Comparison of ENCODE assay signal across 1 cellular context in the genomic region with DNA sequence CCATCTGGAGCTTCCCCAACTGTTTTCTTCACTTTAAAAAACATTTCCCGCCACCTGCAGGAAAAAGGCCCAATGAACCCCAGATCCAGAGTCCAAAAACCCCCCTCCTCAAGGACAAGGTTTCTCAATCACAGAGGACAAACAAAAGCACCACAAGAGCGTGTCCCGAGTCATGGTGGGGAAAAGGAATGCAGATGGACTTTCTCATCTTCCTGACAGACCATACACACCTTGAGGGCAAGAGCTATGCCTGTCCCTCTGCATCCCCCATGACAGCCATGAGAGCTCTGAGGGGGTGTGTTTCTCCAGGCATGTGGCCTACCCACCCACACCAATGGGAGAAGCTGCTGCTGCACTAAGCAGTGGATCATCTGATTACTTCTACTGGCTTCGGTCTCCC.
TF ChIP-seq lines count a peak whose summit lies in the region.

No MANE protein-coding gene starts in this region.

TF ChIP-seq in HepG2, 621 proteins besides CTCF, POLR2A, EP300 and RAD21 (continued from another document and continues in another):
- TF ChIP-seq, protein P1, sequence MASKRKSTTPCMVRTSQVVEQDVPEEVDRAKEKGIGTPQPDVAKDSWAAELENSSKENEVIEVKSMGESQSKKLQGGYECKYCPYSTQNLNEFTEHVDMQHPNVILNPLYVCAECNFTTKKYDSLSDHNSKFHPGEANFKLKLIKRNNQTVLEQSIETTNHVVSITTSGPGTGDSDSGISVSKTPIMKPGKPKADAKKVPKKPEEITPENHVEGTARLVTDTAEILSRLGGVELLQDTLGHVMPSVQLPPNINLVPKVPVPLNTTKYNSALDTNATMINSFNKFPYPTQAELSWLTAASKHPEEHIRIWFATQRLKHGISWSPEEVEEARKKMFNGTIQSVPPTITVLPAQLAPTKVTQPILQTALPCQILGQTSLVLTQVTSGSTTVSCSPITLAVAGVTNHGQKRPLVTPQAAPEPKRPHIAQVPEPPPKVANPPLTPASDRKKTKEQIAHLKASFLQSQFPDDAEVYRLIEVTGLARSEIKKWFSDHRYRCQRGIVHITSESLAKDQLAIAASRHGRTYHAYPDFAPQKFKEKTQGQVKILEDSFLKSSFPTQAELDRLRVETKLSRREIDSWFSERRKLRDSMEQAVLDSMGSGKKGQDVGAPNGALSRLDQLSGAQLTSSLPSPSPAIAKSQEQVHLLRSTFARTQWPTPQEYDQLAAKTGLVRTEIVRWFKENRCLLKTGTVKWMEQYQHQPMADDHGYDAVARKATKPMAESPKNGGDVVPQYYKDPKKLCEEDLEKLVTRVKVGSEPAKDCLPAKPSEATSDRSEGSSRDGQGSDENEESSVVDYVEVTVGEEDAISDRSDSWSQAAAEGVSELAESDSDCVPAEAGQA (IDR thresholded peaks at IDR 0.05; ENCODE audit: low read depth): no peak
- TF ChIP-seq, protein P1 (CRISPR knock-in tag; IDR thresholded peaks at IDR 0.05; ENCODE audit: borderline replicate concordance): no peak
- TF ChIP-seq ZFP90 (CRISPR knock-in tag; IDR thresholded peaks at IDR 0.05; ENCODE audit: borderline replicate concordance) (no peak), ZNF460 (CRISPR knock-in tag; IDR thresholded peaks at IDR 0.05; ENCODE audit: borderline replicate concordance) (no peak), ZNF451 (CRISPR knock-in tag; IDR thresholded peaks at IDR 0.05) (no peak), TCF7 (IDR thresholded peaks at IDR 0.05; ENCODE audit: low read depth) (no peak), HNRNPUL1 (IDR thresholded peaks at IDR 0.05; ENCODE audit: low read depth, low read length) (no peak), HDAC6 (IDR thresholded peaks at IDR 0.05; ENCODE audit: low read depth, low read length) (no peak), ZNF841 (CRISPR knock-in tag; IDR thresholded peaks at IDR 0.05; ENCODE audit: borderline replicate concordance) (no peak), ZNF33A (CRISPR knock-in tag; IDR thresholded peaks at IDR 0.05; ENCODE audit: borderline replicate concordance) (no peak), THAP11 (CRISPR knock-in tag; IDR thresholded peaks at IDR 0.05) (peak; percentile 60; the same call in 1 of the 2 replicates), STAG1 (CRISPR knock-in tag; IDR thresholded peaks at IDR 0.05) (no peak), ZNF138 (CRISPR knock-in tag; IDR thresholded peaks at IDR 0.05; ENCODE audit: low read depth) (no peak), ZSCAN22 (CRISPR knock-in tag; IDR thresholded peaks at IDR 0.05) (no peak), ZNF205 (CRISPR knock-in tag; IDR thresholded peaks at IDR 0.05) (no peak), NONO (IDR thresholded peaks at IDR 0.05) (no peak), NONO (CRISPR knock-in tag; conservative IDR thresholded peaks at IDR 0.05) (no peak), YEATS2 (CRISPR knock-in tag; IDR thresholded peaks at IDR 0.05; ENCODE audit: borderline replicate concordance) (no peak), CENPX (CRISPR knock-in tag; IDR thresholded peaks at IDR 0.05) (no peak), ZFP36 (IDR thresholded peaks at IDR 0.05; ENCODE audit: borderline replicate concordance, low read depth, low read length, partially characterized antibody) (no peak), ATF7-NPFF (CRISPR knock-in tag; IDR thresholded peaks at IDR 0.05; ENCODE audit: low read depth) (no peak)
- TF ChIP-seq, protein P2, sequence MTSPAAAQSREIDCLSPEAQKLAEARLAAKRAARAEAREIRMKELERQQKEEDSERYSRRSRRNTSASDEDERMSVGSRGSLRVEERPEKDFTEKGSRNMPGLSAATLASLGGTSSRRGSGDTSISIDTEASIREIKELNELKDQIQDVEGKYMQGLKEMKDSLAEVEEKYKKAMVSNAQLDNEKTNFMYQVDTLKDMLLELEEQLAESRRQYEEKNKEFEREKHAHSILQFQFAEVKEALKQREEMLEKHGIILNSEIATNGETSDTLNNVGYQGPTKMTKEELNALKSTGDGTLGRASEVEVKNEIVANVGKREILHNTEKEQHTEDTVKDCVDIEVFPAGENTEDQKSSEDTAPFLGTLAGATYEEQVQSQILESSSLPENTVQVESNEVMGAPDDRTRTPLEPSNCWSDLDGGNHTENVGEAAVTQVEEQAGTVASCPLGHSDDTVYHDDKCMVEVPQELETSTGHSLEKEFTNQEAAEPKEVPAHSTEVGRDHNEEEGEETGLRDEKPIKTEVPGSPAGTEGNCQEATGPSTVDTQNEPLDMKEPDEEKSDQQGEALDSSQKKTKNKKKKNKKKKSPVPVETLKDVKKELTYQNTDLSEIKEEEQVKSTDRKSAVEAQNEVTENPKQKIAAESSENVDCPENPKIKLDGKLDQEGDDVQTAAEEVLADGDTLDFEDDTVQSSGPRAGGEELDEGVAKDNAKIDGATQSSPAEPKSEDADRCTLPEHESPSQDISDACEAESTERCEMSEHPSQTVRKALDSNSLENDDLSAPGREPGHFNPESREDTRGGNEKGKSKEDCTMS (CRISPR knock-in tag; conservative IDR thresholded peaks at IDR 0.05): no peak
- TF ChIP-seq, protein P3, sequence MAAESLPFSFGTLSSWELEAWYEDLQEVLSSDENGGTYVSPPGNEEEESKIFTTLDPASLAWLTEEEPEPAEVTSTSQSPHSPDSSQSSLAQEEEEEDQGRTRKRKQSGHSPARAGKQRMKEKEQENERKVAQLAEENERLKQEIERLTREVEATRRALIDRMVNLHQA (CRISPR knock-in tag; IDR thresholded peaks at IDR 0.05): no peak
- TF ChIP-seq, protein P4, sequence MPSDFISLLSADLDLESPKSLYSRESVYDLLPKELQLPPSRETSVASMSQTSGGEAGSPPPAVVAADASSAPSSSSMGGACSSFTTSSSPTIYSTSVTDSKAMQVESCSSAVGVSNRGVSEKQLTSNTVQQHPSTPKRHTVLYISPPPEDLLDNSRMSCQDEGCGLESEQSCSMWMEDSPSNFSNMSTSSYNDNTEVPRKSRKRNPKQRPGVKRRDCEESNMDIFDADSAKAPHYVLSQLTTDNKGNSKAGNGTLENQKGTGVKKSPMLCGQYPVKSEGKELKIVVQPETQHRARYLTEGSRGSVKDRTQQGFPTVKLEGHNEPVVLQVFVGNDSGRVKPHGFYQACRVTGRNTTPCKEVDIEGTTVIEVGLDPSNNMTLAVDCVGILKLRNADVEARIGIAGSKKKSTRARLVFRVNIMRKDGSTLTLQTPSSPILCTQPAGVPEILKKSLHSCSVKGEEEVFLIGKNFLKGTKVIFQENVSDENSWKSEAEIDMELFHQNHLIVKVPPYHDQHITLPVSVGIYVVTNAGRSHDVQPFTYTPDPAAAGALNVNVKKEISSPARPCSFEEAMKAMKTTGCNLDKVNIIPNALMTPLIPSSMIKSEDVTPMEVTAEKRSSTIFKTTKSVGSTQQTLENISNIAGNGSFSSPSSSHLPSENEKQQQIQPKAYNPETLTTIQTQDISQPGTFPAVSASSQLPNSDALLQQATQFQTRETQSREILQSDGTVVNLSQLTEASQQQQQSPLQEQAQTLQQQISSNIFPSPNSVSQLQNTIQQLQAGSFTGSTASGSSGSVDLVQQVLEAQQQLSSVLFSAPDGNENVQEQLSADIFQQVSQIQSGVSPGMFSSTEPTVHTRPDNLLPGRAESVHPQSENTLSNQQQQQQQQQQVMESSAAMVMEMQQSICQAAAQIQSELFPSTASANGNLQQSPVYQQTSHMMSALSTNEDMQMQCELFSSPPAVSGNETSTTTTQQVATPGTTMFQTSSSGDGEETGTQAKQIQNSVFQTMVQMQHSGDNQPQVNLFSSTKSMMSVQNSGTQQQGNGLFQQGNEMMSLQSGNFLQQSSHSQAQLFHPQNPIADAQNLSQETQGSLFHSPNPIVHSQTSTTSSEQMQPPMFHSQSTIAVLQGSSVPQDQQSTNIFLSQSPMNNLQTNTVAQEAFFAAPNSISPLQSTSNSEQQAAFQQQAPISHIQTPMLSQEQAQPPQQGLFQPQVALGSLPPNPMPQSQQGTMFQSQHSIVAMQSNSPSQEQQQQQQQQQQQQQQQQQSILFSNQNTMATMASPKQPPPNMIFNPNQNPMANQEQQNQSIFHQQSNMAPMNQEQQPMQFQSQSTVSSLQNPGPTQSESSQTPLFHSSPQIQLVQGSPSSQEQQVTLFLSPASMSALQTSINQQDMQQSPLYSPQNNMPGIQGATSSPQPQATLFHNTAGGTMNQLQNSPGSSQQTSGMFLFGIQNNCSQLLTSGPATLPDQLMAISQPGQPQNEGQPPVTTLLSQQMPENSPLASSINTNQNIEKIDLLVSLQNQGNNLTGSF (CRISPR knock-in tag; IDR thresholded peaks at IDR 0.05): no peak
- TF ChIP-seq, protein P5, sequence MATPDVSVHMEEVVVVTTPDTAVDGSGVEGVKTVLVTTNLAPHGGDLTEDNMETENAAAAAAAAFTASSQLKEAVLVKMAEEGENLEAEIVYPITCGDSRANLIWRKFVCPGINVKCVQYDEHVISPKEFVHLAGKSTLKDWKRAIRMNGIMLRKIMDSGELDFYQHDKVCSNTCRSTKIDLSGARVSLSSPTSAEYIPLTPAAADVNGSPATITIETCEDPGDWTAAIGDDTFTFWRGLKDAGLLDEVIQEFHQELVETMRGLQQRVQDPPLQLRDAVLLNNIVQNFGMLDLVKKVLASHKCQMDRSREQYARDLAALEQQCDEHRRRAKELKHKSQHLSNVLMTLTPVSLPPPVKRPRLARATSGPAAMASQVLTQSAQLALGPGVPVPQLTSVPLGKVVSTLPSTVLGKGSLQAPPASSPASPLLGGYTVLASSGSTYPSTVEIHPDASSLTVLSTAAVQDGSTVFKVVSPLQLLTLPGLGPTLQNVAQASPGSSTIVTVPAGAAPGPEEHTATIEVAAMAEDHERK (CRISPR knock-in tag; IDR thresholded peaks at IDR 0.05; ENCODE audit: low read depth): no peak
- TF ChIP-seq, protein P6, sequence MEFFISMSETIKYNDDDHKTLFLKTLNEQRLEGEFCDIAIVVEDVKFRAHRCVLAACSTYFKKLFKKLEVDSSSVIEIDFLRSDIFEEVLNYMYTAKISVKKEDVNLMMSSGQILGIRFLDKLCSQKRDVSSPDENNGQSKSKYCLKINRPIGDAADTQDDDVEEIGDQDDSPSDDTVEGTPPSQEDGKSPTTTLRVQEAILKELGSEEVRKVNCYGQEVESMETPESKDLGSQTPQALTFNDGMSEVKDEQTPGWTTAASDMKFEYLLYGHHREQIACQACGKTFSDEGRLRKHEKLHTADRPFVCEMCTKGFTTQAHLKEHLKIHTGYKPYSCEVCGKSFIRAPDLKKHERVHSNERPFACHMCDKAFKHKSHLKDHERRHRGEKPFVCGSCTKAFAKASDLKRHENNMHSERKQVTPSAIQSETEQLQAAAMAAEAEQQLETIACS (CRISPR knock-in tag; IDR thresholded peaks at IDR 0.05): no peak
- TF ChIP-seq, protein P7, sequence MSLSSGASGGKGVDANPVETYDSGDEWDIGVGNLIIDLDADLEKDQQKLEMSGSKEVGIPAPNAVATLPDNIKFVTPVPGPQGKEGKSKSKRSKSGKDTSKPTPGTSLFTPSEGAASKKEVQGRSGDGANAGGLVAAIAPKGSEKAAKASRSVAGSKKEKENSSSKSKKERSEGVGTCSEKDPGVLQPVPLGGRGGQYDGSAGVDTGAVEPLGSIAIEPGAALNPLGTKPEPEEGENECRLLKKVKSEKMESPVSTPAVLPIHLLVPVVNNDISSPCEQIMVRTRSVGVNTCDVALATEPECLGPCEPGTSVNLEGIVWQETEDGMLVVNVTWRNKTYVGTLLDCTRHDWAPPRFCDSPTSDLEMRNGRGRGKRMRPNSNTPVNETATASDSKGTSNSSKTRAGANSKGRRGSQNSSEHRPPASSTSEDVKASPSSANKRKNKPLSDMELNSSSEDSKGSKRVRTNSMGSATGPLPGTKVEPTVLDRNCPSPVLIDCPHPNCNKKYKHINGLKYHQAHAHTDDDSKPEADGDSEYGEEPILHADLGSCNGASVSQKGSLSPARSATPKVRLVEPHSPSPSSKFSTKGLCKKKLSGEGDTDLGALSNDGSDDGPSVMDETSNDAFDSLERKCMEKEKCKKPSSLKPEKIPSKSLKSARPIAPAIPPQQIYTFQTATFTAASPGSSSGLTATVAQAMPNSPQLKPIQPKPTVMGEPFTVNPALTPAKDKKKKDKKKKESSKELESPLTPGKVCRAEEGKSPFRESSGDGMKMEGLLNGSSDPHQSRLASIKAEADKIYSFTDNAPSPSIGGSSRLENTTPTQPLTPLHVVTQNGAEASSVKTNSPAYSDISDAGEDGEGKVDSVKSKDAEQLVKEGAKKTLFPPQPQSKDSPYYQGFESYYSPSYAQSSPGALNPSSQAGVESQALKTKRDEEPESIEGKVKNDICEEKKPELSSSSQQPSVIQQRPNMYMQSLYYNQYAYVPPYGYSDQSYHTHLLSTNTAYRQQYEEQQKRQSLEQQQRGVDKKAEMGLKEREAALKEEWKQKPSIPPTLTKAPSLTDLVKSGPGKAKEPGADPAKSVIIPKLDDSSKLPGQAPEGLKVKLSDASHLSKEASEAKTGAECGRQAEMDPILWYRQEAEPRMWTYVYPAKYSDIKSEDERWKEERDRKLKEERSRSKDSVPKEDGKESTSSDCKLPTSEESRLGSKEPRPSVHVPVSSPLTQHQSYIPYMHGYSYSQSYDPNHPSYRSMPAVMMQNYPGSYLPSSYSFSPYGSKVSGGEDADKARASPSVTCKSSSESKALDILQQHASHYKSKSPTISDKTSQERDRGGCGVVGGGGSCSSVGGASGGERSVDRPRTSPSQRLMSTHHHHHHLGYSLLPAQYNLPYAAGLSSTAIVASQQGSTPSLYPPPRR (CRISPR knock-in tag; IDR thresholded peaks at IDR 0.05; ENCODE audit: borderline replicate concordance): 0 out of 2 replicates have a peak, but pooled peaks have one; percentile 10
- TF ChIP-seq, protein P8, sequence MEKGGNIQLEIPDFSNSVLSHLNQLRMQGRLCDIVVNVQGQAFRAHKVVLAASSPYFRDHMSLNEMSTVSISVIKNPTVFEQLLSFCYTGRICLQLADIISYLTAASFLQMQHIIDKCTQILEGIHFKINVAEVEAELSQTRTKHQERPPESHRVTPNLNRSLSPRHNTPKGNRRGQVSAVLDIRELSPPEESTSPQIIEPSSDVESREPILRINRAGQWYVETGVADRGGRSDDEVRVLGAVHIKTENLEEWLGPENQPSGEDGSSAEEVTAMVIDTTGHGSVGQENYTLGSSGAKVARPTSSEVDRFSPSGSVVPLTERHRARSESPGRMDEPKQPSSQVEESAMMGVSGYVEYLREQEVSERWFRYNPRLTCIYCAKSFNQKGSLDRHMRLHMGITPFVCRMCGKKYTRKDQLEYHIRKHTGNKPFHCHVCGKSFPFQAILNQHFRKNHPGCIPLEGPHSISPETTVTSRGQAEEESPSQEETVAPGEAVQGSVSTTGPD (CRISPR knock-in tag; IDR thresholded peaks at IDR 0.05): no peak
- TF ChIP-seq, protein P9, sequence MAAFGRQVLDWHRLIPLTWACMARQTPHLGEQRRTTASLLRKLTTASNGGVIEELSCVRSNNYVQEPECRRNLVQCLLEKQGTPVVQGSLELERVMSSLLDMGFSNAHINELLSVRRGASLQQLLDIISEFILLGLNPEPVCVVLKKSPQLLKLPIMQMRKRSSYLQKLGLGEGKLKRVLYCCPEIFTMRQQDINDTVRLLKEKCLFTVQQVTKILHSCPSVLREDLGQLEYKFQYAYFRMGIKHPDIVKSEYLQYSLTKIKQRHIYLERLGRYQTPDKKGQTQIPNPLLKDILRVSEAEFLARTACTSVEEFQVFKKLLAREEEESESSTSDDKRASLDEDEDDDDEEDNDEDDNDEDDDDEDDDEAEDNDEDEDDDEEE (CRISPR knock-in tag; IDR thresholded peaks at IDR 0.05): no peak
